Comparison of ENCODE assay signal across 8 cellular contexts in genomic region chr1:147241955-147242448, GRCh38. TPM values are rescaled to one million over a fixed set of nuclear protein-coding genes. Genes with fewer than 3 reads are reported as not detected.
A peak's percentile ranks its signal among the peaks of the same experiment; 100 is the strongest.
DNase-seq lines count a peak whose midpoint lies in the region; ATAC-seq, FAIRE-seq and TF ChIP-seq lines count a peak whose summit lies in the region.

No MANE protein-coding gene starts in this region.

- H3K9me3 Mint-ChIP-seq in activated CD4-positive, alpha-beta T cell treated with anti-CD3 and anti-CD28 coated beads, Interleukin-2, amount 10 ng/mL, durations not matched to agents 24 days and 14 days: no peaks in the 10 kb centered on the region
- H3K9me3 Mint-ChIP-seq in activated naive CD8-positive, alpha-beta T cell treated with anti-CD3 and anti-CD28 coated beads, Interleukin-2, amount 50 U/mL, for 24 hours: no peaks in the 10 kb centered on the region

- peak overlapping the region; percentile 97 for H2AFZ ChIP-seq in keratinocyte (ENCODE audit: control insufficient read depth, low read length)

- peaks cover 28% of the 10 kb centered on the region for H3K4me1 Mint-ChIP-seq in activated CD4-positive, alpha-beta T cell treated with anti-CD3 and anti-CD28 coated beads, Interleukin-2, amount 10 ng/mL, durations not matched to agents 24 days and 14 days
- peaks cover 38% of the 10 kb centered on the region for H3K4me1 Mint-ChIP-seq in activated naive CD8-positive, alpha-beta T cell treated with anti-CD3 and anti-CD28 coated beads, Interleukin-2, amount 50 U/mL, for 24 hours

- no peaks in the 10 kb centered on the region for H3K27me3 ChIP-seq in keratinocyte (ENCODE audit: control insufficient read depth, extremely low read depth, insufficient read depth, low read length)

- peaks cover 15% of the 10 kb centered on the region for H3K4me1 ChIP-seq in keratinocyte (ENCODE audit: control insufficient read depth, extremely low read depth, insufficient read depth, low read length)

- H3K36me3 ChIP-seq in keratinocyte (ENCODE audit: control insufficient read depth in 2 of 2, extremely low read depth in 1 of 2, insufficient read depth in 2 of 2, low read length in 2 of 2): peaks cover 0 to 5% of the 10 kb centered on the region in 2 experiments

- no peak for FAIRE-seq in keratinocyte (lab: Jason Lieb, UNC)

- H3K4me3 ChIP-seq in keratinocyte (ENCODE audit: control insufficient read depth in 2 of 3, extremely low read depth in 1 of 3, insufficient read depth in 2 of 3, low read depth in 1 of 3, low read length in 3 of 3): peak overlapping the region; percentile 61 to 92 (median 81)

- H3K27ac ChIP-seq in keratinocyte (ENCODE audit: control insufficient read depth, insufficient read depth, low read length) (peak overlapping the region; percentile 80), substantia nigra (ENCODE audit: low read depth, low read length, poor library complexity, severe bottlenecking) (peak overlapping the region; percentile 92)

- H3K27ac Mint-ChIP-seq in activated CD4-positive, alpha-beta T cell treated with anti-CD3 and anti-CD28 coated beads, Interleukin-2, amount 10 ng/mL, durations not matched to agents 24 days and 14 days: peak overlapping the region; percentile 88
- H3K27ac Mint-ChIP-seq in activated naive CD8-positive, alpha-beta T cell treated with anti-CD3 and anti-CD28 coated beads, Interleukin-2, amount 50 U/mL, for 24 hours: peak overlapping the region; percentile 68

- peak overlapping the region; percentile 84 for H3K4me3 Mint-ChIP-seq in activated CD4-positive, alpha-beta T cell treated with anti-CD3 and anti-CD28 coated beads, Interleukin-2, amount 10 ng/mL, durations not matched to agents 24 days and 14 days
- H3K4me3 Mint-ChIP-seq in activated naive CD8-positive, alpha-beta T cell treated with anti-CD3 and anti-CD28 coated beads, Interleukin-2, amount 50 U/mL, for 24 hours: peak overlapping the region; percentile 94

- peaks cover 11% of the 10 kb centered on the region for H3K36me3 Mint-ChIP-seq in activated CD4-positive, alpha-beta T cell treated with anti-CD3 and anti-CD28 coated beads, Interleukin-2, amount 10 ng/mL, durations not matched to agents 24 days and 14 days (ENCODE audit: low read depth)
- H3K36me3 Mint-ChIP-seq in activated naive CD8-positive, alpha-beta T cell treated with anti-CD3 and anti-CD28 coated beads, Interleukin-2, amount 50 U/mL, for 24 hours (ENCODE audit: low read depth): peaks cover 15% of the 10 kb centered on the region

- H3K4me2 ChIP-seq in keratinocyte (ENCODE audit: control insufficient read depth, extremely low read depth, insufficient read depth, low read depth, low read length): peak overlapping the region; percentile 92

- H3K27me3 Mint-ChIP-seq in activated CD4-positive, alpha-beta T cell treated with anti-CD3 and anti-CD28 coated beads, Interleukin-2, amount 10 ng/mL, durations not matched to agents 24 days and 14 days: peaks cover 8% of the 10 kb centered on the region
- H3K27me3 Mint-ChIP-seq in activated naive CD8-positive, alpha-beta T cell treated with anti-CD3 and anti-CD28 coated beads, Interleukin-2, amount 50 U/mL, for 24 hours: no peaks in the 10 kb centered on the region

- no peak for TF ChIP-seq CTCF in keratinocyte (optimal IDR thresholded peaks at IDR 0.05 in 1 of 3, IDR thresholded peaks at IDR 0.05 in 1 of 3, conservative IDR thresholded peaks at IDR 0.05 in 1 of 3; ENCODE audit: extremely low read depth in 1 of 3, insufficient read depth in 2 of 3, low read length in 3 of 3)

- ATAC-seq in activated naive CD8-positive, alpha-beta T cell treated with anti-CD3 and anti-CD28 coated beads, Interleukin-2, amount 50 U/mL, for 24 hours: no peak
- no peak for ATAC-seq in GM21737 (IDR thresholded peaks at IDR 0.05; ENCODE audit: unreplicated experiment)

- DNase-seq in activated CD4-positive, alpha-beta T cell treated with anti-CD3 and anti-CD28 coated beads, Interleukin-2, amount 10 ng/mL, durations not matched to agents 24 days and 14 days: no peak
- DNase-seq in activated CD4-positive, alpha-beta T cell treated with anti-CD3 and anti-CD28 coated beads, Interleukin-2, amount 50 U/mL, for 48 hours: no peak
- DNase-seq in activated naive CD8-positive, alpha-beta T cell treated with anti-CD3 and anti-CD28 coated beads, Interleukin-2, amount 50 U/mL, for 24 hours: no peak
- DNase-seq in keratinocyte (ENCODE audit: low read depth, low spot score) (no peak), substantia nigra (lab: John Stamatoyannopoulos, UW) (no peak), NCI-H1436 (lab: John Stamatoyannopoulos, UW) (no peak), NOMO-1 (lab: John Stamatoyannopoulos, UW; ENCODE audit: unreplicated experiment in 2 of 2) (no peak)

- intact Hi-C loops in activated CD4-positive, alpha-beta T cell treated with anti-CD3 and anti-CD28 coated beads, Interleukin-2, amount 10 ng/mL, durations not matched to agents 24 days and 14 days (cut with micrococcal nuclease): loop anchor here (1.0 to 10.0 kb wide), 4 partner anchors 17 to 1093 kb away; partner anchors contain the start of genes FMO5 and PRKAB2

- peaks cover 6% of the 10 kb centered on the region for H4K20me1 ChIP-seq in keratinocyte (ENCODE audit: control insufficient read depth, extremely low read depth, insufficient read depth, low read length)

- dilution Hi-C loops in keratinocyte (cut with MboI; ENCODE audit: extremely low pct_ligation_motif_present, low sequenced_read_pairs): no loop called here

- peaks cover 2% of the 10 kb centered on the region for H3K9me1 ChIP-seq in keratinocyte (ENCODE audit: control insufficient read depth, extremely low read depth, insufficient read depth, low read length)

- H3K79me2 ChIP-seq in keratinocyte (ENCODE audit: control insufficient read depth, insufficient read depth, low read length): peaks cover 42% of the 10 kb centered on the region

- H3K9me3 ChIP-seq in keratinocyte (ENCODE audit: control insufficient read depth, low read depth, low read length): no peaks in the 10 kb centered on the region

- peak overlapping the region; percentile 91 for H3K9ac ChIP-seq in keratinocyte (ENCODE audit: control insufficient read depth, extremely low read depth, insufficient read depth, low read length)

RNA-seq across cellular contexts. Expression of gene CHD1L, which starts 0.5 kb away (rescaled TPM):
- total RNA-seq in activated CD4-positive, alpha-beta T cell treated with anti-CD3 and anti-CD28 coated beads, Interleukin-2, amount 10 ng/mL, durations not matched to agents 24 days and 14 days: 72.9 and 80.3 TPM in 2 replicates
- 33.5 to 49.2 TPM (median 38.3 TPM) in 3 replicates for polyA plus RNA-seq in keratinocyte
- 33.1 TPM for polyA plus RNA-seq in keratinocyte (2011; ENCODE audit: low read depth)
- 28.0 and 40.0 TPM in 2 replicates for polyA plus RNA-seq in keratinocyte (2011; cell fraction: cytosol; rRNA removed)
- 46.4 and 59.4 TPM in 2 replicates for polyA plus RNA-seq in keratinocyte (2011; cell fraction: nucleus; rRNA removed)
- 13.9 and 32.0 TPM in 2 replicates for polyA plus RNA-seq in keratinocyte (2012; ENCODE audit: low replicate concordance)
- 7.9 to 33.0 TPM (median 22.9 TPM) in 3 replicates for polyA minus RNA-seq in keratinocyte
- 17.1 TPM for polyA minus RNA-seq in keratinocyte (2011; cell fraction: cytosol; rRNA and poly(A)+ RNA removed)
- 16.4 and 30.9 TPM in 2 replicates for polyA minus RNA-seq in keratinocyte (2011; cell fraction: nucleus; rRNA and poly(A)+ RNA removed)

RNA-seq across cellular contexts. Expression of gene FMO5, which starts 16.9 kb away (rescaled TPM):
- 0.12 TPM in 1 of 2 replicates, not detected in the other for total RNA-seq in activated CD4-positive, alpha-beta T cell treated with anti-CD3 and anti-CD28 coated beads, Interleukin-2, amount 10 ng/mL, durations not matched to agents 24 days and 14 days
- polyA plus RNA-seq in keratinocyte: 0.18 to 0.61 TPM (median 0.31 TPM) in 3 replicates
- polyA plus RNA-seq in keratinocyte (2011; ENCODE audit: low read depth): 0.30 TPM
- 0.31 and 0.47 TPM in 2 replicates for polyA plus RNA-seq in keratinocyte (2011; cell fraction: cytosol; rRNA removed)
- polyA plus RNA-seq in keratinocyte (2011; cell fraction: nucleus; rRNA removed): 0.96 and 1.1 TPM in 2 replicates
- 0.34 and 0.39 TPM in 2 replicates for polyA plus RNA-seq in keratinocyte (2012; ENCODE audit: low replicate concordance)
- 0.22 to 1.1 TPM (median 0.33 TPM) in 3 replicates for polyA minus RNA-seq in keratinocyte
- not detected for polyA minus RNA-seq in keratinocyte (2011; cell fraction: cytosol; rRNA and poly(A)+ RNA removed)
- polyA minus RNA-seq in keratinocyte (2011; cell fraction: nucleus; rRNA and poly(A)+ RNA removed): 0.21 and 0.31 TPM in 2 replicates
